ENCODE assay signal across 25 cellular contexts in the genomic region with DNA sequence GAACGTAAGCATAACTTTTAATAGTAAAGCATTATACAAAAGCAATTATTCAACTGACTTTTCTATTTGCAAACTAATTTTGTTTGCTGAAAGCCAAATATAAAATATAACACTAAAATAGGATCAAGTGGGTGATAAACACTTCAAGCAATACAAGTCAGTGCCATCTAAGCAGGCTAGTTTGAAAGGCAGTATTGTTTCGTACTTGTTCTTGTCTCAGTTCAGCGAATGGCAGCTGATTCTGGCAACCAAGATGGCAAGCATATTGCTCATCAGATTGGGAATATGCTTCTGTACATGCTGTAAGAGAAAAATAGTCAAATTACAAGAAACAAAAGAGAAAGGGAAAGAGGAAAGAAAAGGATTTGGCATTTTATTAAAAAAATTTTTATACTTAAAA. TPM values are rescaled to one million over a fixed set of nuclear protein-coding genes. Genes with fewer than 3 reads are reported as not detected.
"Had no signal": no experiment of that assay in that cellular context is flagged by ENCODE, and none has a peak within 500 bp of the region (broad histone marks: within the 10 kb centered on the region; RNA-seq: fewer than 3 reads in every experiment).

No MANE protein-coding gene starts in this region.

- DNase-seq: activated B cell treated with CpG ODN at 0.5 μM for 24 hours; activated CD4-positive, alpha-beta T cell treated with anti-CD3 and anti-CD28 coated beads, Interleukin-2, amount 10 ng/mL, durations not matched to agents 7 days and 5 days; activated CD8-positive, alpha-beta memory T cell treated with anti-CD3 and anti-CD28 coated beads, Interleukin-2, amount 10 ng/mL, durations not matched to agents 7 days and 5 days; activated gamma-delta T cell treated with Interleukin-2 at 50 U/mL for 16 hours; activated naive CD8-positive, alpha-beta T cell treated with anti-CD3 and anti-CD28 coated beads, Interleukin-2, amount 50 U/mL, for 24 hours; kidney; mesendoderm; right cardiac atrium; stimulated activated CD4-positive, alpha-beta T cell treated with anti-CD3 and anti-CD28 coated beads, Interleukin-4, amount 100 ng/mL, for 4 hours; stimulated activated CD8-positive, alpha-beta memory T cell treated with anti-CD3 and anti-CD28 coated beads, Interleukin-4, amount 100 ng/mL, for 48 hours; SW 1271 had no signal

- H3K27ac ChIP-seq: ascending aorta, hepatocyte, SJSA1, skin epidermis, thoracic aorta had no signal

- H3K27me3 Mint-ChIP-seq: activated B cell treated with CpG ODN at 0.5 μM for 24 hours; activated CD4-positive, alpha-beta T cell treated with anti-CD3 and anti-CD28 coated beads, Interleukin-2, amount 10 ng/mL, durations not matched to agents 7 days and 5 days; activated CD8-positive, alpha-beta memory T cell treated with anti-CD3 and anti-CD28 coated beads, Interleukin-2, amount 10 ng/mL, durations not matched to agents 7 days and 5 days; activated naive CD8-positive, alpha-beta T cell treated with anti-CD3 and anti-CD28 coated beads, Interleukin-2, amount 50 U/mL, for 24 hours; natural killer cell treated with Interleukin-12 subunit alpha and Interleukin-12 subunit beta and Interleukin-15 and Interleukin-18, amount 100 ng/mL, for 72 hours; stimulated activated naive CD8-positive, alpha-beta T cell treated with anti-CD3 and anti-CD28 coated beads, Interleukin-15, Interleukin-2, amounts not matched to agents 100 ng/mL and 50 ng/mL, for 24 hours had no signal

- H3K4me3 Mint-ChIP-seq: activated B cell treated with CpG ODN at 0.5 μM for 24 hours; activated CD4-positive, alpha-beta T cell treated with anti-CD3 and anti-CD28 coated beads, Interleukin-2, amount 10 ng/mL, durations not matched to agents 7 days and 5 days; activated CD8-positive, alpha-beta memory T cell treated with anti-CD3 and anti-CD28 coated beads, Interleukin-2, amount 10 ng/mL, durations not matched to agents 7 days and 5 days; activated naive CD8-positive, alpha-beta T cell treated with anti-CD3 and anti-CD28 coated beads, Interleukin-2, amount 50 U/mL, for 24 hours; natural killer cell treated with Interleukin-12 subunit alpha and Interleukin-12 subunit beta and Interleukin-15 and Interleukin-18, amount 100 ng/mL, for 72 hours; stimulated activated naive CD8-positive, alpha-beta T cell treated with anti-CD3 and anti-CD28 coated beads, Interleukin-15, Interleukin-2, amounts not matched to agents 100 ng/mL and 50 ng/mL, for 24 hours had no signal

- FAIRE-seq: bronchial epithelial cell, colon, endometrium, kidney had no signal

- ATAC-seq: activated CD8-positive, alpha-beta memory T cell treated with anti-CD3 and anti-CD28 coated beads, Interleukin-2, amount 10 ng/mL, durations not matched to agents 7 days and 5 days; activated naive CD8-positive, alpha-beta T cell treated with anti-CD3 and anti-CD28 coated beads, Interleukin-2, amount 50 U/mL, for 24 hours; natural killer cell treated with Interleukin-12 subunit alpha and Interleukin-12 subunit beta and Interleukin-15 and Interleukin-18, amount 100 ng/mL, for 72 hours; right cardiac atrium had no signal

- H3K27ac Mint-ChIP-seq: activated B cell treated with CpG ODN at 0.5 μM for 24 hours; activated CD4-positive, alpha-beta T cell treated with anti-CD3 and anti-CD28 coated beads, Interleukin-2, amount 10 ng/mL, durations not matched to agents 7 days and 5 days; activated CD8-positive, alpha-beta memory T cell treated with anti-CD3 and anti-CD28 coated beads, Interleukin-2, amount 10 ng/mL, durations not matched to agents 7 days and 5 days had no signal

- H3K9me3 ChIP-seq: ascending aorta, SJSA1, thoracic aorta had no signal

- H3K36me3 Mint-ChIP-seq: natural killer cell treated with Interleukin-12 subunit alpha and Interleukin-12 subunit beta and Interleukin-15 and Interleukin-18, amount 100 ng/mL, for 72 hours had no signal

- H3K27me3 ChIP-seq: ascending aorta, hepatocyte, SJSA1 had no signal

- H3K4me3 ChIP-seq: ascending aorta, hepatocyte, SJSA1, skin epidermis, thoracic aorta had no signal

- H3K9me3 Mint-ChIP-seq: activated B cell treated with CpG ODN at 0.5 μM for 24 hours; activated CD4-positive, alpha-beta T cell treated with anti-CD3 and anti-CD28 coated beads, Interleukin-2, amount 10 ng/mL, durations not matched to agents 7 days and 5 days; activated naive CD8-positive, alpha-beta T cell treated with anti-CD3 and anti-CD28 coated beads, Interleukin-2, amount 50 U/mL, for 24 hours; natural killer cell treated with Interleukin-12 subunit alpha and Interleukin-12 subunit beta and Interleukin-15 and Interleukin-18, amount 100 ng/mL, for 72 hours; stimulated activated naive CD8-positive, alpha-beta T cell treated with anti-CD3 and anti-CD28 coated beads, Interleukin-15, Interleukin-2, amounts not matched to agents 100 ng/mL and 50 ng/mL, for 24 hours had no signal

- H3K4me1 ChIP-seq: SJSA1 had no signal

RNA-seq across cellular contexts. Expression of gene LDLRAD1, which starts 27.5 kb away (rescaled TPM):
- total RNA-seq: activated B cell treated with CpG ODN at 0.5 μM for 24 hours; activated CD4-positive, alpha-beta T cell treated with anti-CD3 and anti-CD28 coated beads, Interleukin-2, amount 10 ng/mL, durations not matched to agents 7 days and 5 days; activated CD8-positive, alpha-beta memory T cell treated with anti-CD3 and anti-CD28 coated beads, Interleukin-2, amount 10 ng/mL, durations not matched to agents 7 days and 5 days; ascending aorta; kidney; liver; natural killer cell treated with Interleukin-12 subunit alpha and Interleukin-12 subunit beta and Interleukin-15 and Interleukin-18, amount 100 ng/mL, for 72 hours; posterior vena cava; right cardiac atrium; SJSA1; T-helper 2 cell treated with Interferon-gamma antibody and Interleukin-4, amounts not matched to agents 100 ng/mL and 5 ng/mL, for 36 hours; thoracic aorta; urinary bladder had no signal
- polyA plus RNA-seq: liver, right cardiac atrium, urinary bladder had no signal
